ENCODE assay signal across 17 cellular contexts in genomic region chr7:30266686-30267085, GRCh38. TPM values are rescaled to one million over a fixed set of nuclear protein-coding genes. Genes with fewer than 3 reads are reported as not detected.
A peak's percentile ranks its signal among the peaks of the same experiment; 100 is the strongest.
DNase-seq lines count a peak whose midpoint lies in the region; ATAC-seq and TF ChIP-seq lines count a peak whose summit lies in the region.
"Had no signal": no experiment of that assay in that cellular context is flagged by ENCODE, and none has a peak within 500 bp of the region (broad histone marks: within the 10 kb centered on the region; RNA-seq: fewer than 3 reads in every experiment).

No MANE protein-coding gene starts in this region.

- H3K18ac ChIP-seq in mesendoderm (ENCODE audit: low read length): no peak overlapping the region

- H3K9me2 ChIP-seq in GM23338 (ENCODE audit: insufficient read depth): no peaks in the 10 kb centered on the region

- H3K36me3 Mint-ChIP-seq in GM23338 (ENCODE audit: low read depth): no peaks in the 10 kb centered on the region
- H3K36me3 Mint-ChIP-seq: CD8-positive, alpha-beta T cell had no signal

- H3K9me3 Mint-ChIP-seq in GM23338: no peaks in the 10 kb centered on the region
- H3K9me3 Mint-ChIP-seq: CD4-positive, CD25-positive, alpha-beta regulatory T cell; CD8-positive, alpha-beta T cell; H9 had no signal

- no peak overlapping the region for H3K4me2 ChIP-seq in GM23338
- H3K4me2 ChIP-seq in mesendoderm (ENCODE audit: low read length): no peak overlapping the region

- H3K27me3 ChIP-seq in GM23338 (ENCODE audit: insufficient read depth) (no peaks in the 10 kb centered on the region), mesendoderm (ENCODE audit: insufficient read depth, low read length, poor library complexity) (no peaks in the 10 kb centered on the region)

- no peak for ATAC-seq in GM23338
- ATAC-seq in GM21423 (IDR thresholded peaks at IDR 0.05; ENCODE audit: unreplicated experiment): no peak
- ATAC-seq: CD8-positive, alpha-beta T cell; HCT116 had no signal

- H3K79me2 ChIP-seq in GM23338 (replicated peaks; ENCODE audit: insufficient read depth): no peaks in the 10 kb centered on the region
- no peaks in the 10 kb centered on the region for H3K79me2 ChIP-seq in mesendoderm (ENCODE audit: control insufficient read depth, insufficient read depth, low read length)

- TF ChIP-seq CTCF in GM23338 (conservative IDR thresholded peaks at IDR 0.05; ENCODE audit: low read depth in 2 of 2): no peak

- no peak overlapping the region for H3K4me3 Mint-ChIP-seq in GM23338
- H3K4me3 Mint-ChIP-seq: CD4-positive, CD25-positive, alpha-beta regulatory T cell; CD8-positive, alpha-beta T cell; H9 had no signal

- H3K36me3 ChIP-seq in GM23338 (ENCODE audit: insufficient read depth): no peaks in the 10 kb centered on the region
- H3K36me3 ChIP-seq in mesendoderm (ENCODE audit: control insufficient read depth, insufficient read depth, low read length): no peaks in the 10 kb centered on the region

- no peak overlapping the region for H4K8ac ChIP-seq in mesendoderm (ENCODE audit: low read depth, low read length)

- no peak overlapping the region for H2BK5ac ChIP-seq in mesendoderm (ENCODE audit: low read length)

- no peak overlapping the region for H2AK5ac ChIP-seq in mesendoderm (ENCODE audit: low read length)

- H3K4me1 ChIP-seq in GM23338 (ENCODE audit: insufficient read depth) (peaks cover 4% of the 10 kb centered on the region; the same call in 1 of the 2 replicates), mesendoderm (ENCODE audit: control insufficient read depth, low read depth, low read length) (peaks cover 2% of the 10 kb centered on the region)

- DNase-seq in D341Med (ENCODE audit: low spot score): peak; percentile 67
- DNase-seq in GM23338 (ENCODE audit: low spot score): no peak
- peak; percentile 47 for DNase-seq in NCI-H2107 treated with DMSO at 0.1 percent for 48 hours (lab: John Stamatoyannopoulos, UW; ENCODE audit: unreplicated experiment)
- DNase-seq in NCI-H69 (lab: John Stamatoyannopoulos, UW): peak; percentile 36
- DNase-seq in mesendoderm: no peak
- DNase-seq in stimulated activated CD4-positive, alpha-beta T cell treated with anti-CD3 and anti-CD28 coated beads, Interleukin-2, amount 100 ng/mL, for 24 hours: no peak
- DNase-seq in NCI-H146 (lab: John Stamatoyannopoulos, UW): no peak
- DNase-seq: Caco-2; CD4-positive, CD25-positive, alpha-beta regulatory T cell; CD8-positive, alpha-beta T cell; DMS 273 treated with DMSO at 0.1 percent for 48 hours; DND-41; GM23248; H9 had no signal

- no peaks in the 10 kb centered on the region for H4K20me1 ChIP-seq in GM23338 (replicated peaks; ENCODE audit: insufficient read depth)

- H3K23ac ChIP-seq in mesendoderm (ENCODE audit: low read length): no peak overlapping the region

- no peak overlapping the region for H3K4ac ChIP-seq in mesendoderm (ENCODE audit: low read depth, low read length)

- H2AFZ ChIP-seq in GM23338: peak overlapping the region; percentile 59; the same call in 1 of the 2 replicates
- H2AFZ ChIP-seq: GM23248 had no signal

- H3K27me3 Mint-ChIP-seq in GM23338 (ENCODE audit: insufficient read depth, low read depth, poor library complexity): no peaks in the 10 kb centered on the region
- H3K27me3 Mint-ChIP-seq: CD4-positive, CD25-positive, alpha-beta regulatory T cell had no signal

- no peak overlapping the region for H3K4me3 ChIP-seq in GM23338
- no peak overlapping the region for H3K4me3 ChIP-seq in mesendoderm (ENCODE audit: low read length)
- H3K4me3 ChIP-seq: GM23248 had no signal

- H4K5ac ChIP-seq in mesendoderm (ENCODE audit: low read length): no peak overlapping the region

- H3F3A ChIP-seq in GM23338 (replicated peaks; ENCODE audit: low read depth): no peaks in the 10 kb centered on the region

- H3K79me1 ChIP-seq in mesendoderm (ENCODE audit: low read length): no peaks in the 10 kb centered on the region

- H3K27ac ChIP-seq in GM23338 (ENCODE audit: low read depth): no peak overlapping the region
- no peak overlapping the region for H3K27ac ChIP-seq in mesendoderm (ENCODE audit: low read depth, low read length)
- H3K27ac ChIP-seq: C4-2B, GM23248 had no signal

- no peak overlapping the region for H3K9ac ChIP-seq in mesendoderm (ENCODE audit: low read length)
- H3K9ac ChIP-seq: GM23248 had no signal

- H3K56ac ChIP-seq in mesendoderm (ENCODE audit: low read length): no peak overlapping the region

- H2BK15ac ChIP-seq in mesendoderm (replicated peaks; ENCODE audit: low read depth): no peak overlapping the region

- H3K27ac Mint-ChIP-seq in GM23338: no peak overlapping the region
- H3K27ac Mint-ChIP-seq: CD8-positive, alpha-beta T cell; H9 had no signal

- peaks cover 8% of the 10 kb centered on the region; the same call in 2 of the 3 replicates for H3K4me1 Mint-ChIP-seq in GM23338

- no CpG with 5 or more reads among the region's 1 CpG for WGBS in mesendoderm (ENCODE audit: extremely low coverage, insufficient coverage, low lambda C conversion rate)

- no peak overlapping the region for H2BK120ac ChIP-seq in mesendoderm (ENCODE audit: low read depth, low read length)

TF ChIP-seq in GM23338, 12 proteins besides CTCF, POLR2A, EP300 and RAD21 (continues in another document):
- TF ChIP-seq, protein P1, sequence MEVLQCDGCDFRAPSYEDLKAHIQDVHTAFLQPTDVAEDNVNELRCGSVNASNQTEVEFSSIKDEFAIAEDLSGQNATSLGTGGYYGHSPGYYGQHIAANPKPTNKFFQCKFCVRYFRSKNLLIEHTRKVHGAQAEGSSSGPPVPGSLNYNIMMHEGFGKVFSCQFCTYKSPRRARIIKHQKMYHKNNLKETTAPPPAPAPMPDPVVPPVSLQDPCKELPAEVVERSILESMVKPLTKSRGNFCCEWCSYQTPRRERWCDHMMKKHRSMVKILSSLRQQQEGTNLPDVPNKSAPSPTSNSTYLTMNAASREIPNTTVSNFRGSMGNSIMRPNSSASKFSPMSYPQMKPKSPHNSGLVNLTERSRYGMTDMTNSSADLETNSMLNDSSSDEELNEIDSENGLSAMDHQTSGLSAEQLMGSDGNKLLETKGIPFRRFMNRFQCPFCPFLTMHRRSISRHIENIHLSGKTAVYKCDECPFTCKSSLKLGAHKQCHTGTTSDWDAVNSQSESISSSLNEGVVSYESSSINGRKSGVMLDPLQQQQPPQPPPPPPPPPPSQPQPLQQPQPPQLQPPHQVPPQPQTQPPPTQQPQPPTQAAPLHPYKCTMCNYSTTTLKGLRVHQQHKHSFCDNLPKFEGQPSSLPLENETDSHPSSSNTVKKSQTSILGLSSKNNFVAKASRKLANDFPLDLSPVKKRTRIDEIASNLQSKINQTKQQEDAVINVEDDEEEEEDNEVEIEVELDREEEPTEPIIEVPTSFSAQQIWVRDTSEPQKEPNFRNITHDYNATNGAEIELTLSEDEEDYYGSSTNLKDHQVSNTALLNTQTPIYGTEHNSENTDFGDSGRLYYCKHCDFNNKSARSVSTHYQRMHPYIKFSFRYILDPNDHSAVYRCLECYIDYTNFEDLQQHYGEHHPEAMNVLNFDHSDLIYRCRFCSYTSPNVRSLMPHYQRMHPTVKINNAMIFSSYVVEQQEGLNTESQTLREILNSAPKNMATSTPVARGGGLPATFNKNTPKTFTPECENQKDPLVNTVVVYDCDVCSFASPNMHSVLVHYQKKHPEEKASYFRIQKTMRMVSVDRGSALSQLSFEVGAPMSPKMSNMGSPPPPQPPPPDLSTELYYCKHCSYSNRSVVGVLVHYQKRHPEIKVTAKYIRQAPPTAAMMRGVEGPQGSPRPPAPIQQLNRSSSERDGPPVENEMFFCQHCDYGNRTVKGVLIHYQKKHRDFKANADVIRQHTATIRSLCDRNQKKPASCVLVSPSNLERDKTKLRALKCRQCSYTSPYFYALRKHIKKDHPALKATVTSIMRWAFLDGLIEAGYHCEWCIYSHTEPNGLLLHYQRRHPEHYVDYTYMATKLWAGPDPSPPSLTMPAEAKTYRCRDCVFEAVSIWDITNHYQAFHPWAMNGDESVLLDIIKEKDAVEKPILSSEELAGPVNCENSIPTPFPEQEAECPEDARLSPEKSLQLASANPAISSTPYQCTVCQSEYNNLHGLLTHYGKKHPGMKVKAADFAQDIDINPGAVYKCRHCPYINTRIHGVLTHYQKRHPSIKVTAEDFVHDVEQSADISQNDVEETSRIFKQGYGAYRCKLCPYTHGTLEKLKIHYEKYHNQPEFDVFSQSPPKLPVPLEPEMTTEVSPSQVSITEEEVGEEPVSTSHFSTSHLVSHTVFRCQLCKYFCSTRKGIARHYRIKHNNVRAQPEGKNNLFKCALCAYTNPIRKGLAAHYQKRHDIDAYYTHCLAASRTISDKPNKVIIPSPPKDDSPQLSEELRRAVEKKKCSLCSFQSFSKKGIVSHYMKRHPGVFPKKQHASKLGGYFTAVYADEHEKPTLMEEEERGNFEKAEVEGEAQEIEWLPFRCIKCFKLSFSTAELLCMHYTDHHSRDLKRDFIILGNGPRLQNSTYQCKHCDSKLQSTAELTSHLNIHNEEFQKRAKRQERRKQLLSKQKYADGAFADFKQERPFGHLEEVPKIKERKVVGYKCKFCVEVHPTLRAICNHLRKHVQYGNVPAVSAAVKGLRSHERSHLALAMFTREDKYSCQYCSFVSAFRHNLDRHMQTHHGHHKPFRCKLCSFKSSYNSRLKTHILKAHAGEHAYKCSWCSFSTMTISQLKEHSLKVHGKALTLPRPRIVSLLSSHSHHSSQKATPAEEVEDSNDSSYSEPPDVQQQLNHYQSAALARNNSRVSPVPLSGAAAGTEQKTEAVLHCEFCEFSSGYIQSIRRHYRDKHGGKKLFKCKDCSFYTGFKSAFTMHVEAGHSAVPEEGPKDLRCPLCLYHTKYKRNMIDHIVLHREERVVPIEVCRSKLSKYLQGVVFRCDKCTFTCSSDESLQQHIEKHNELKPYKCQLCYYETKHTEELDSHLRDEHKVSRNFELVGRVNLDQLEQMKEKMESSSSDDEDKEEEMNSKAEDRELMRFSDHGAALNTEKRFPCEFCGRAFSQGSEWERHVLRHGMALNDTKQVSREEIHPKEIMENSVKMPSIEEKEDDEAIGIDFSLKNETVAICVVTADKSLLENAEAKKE (CRISPR knock-in tag; IDR thresholded peaks at IDR 0.05): no peak
- TF ChIP-seq NANOG (IDR thresholded peaks at IDR 0.05; ENCODE audit: borderline replicate concordance) (no peak), ZNF331 (CRISPR knock-in tag; IDR thresholded peaks at IDR 0.05; ENCODE audit: low read depth) (no peak), STAT1 (IDR thresholded peaks at IDR 0.05; ENCODE audit: unreplicated experiment) (no peak), POLR2AphosphoS5 (IDR thresholded peaks at IDR 0.05; ENCODE audit: low read depth) (no peak), EZH2phosphoT487 (IDR thresholded peaks at IDR 0.05; ENCODE audit: unreplicated experiment) (no peak), ZNF114 (CRISPR knock-in tag; IDR thresholded peaks at IDR 0.05) (no peak), EZH2 (IDR thresholded peaks at IDR 0.05; ENCODE audit: low read depth, unreplicated experiment) (no peak)

RNA-seq across cellular contexts. Expression of gene ZNRF2, which starts 17.7 kb away (rescaled TPM):
- total RNA-seq in GM23338 (2014; rRNA removed; shearing (Covaris generic)): 27.0 and 34.7 TPM in 2 replicates
- 6.0 TPM in 2 replicates for polyA plus RNA-seq in GM23338 (2016; fragmentation: Nextera tagmentation; extraction: Ambion mirVana)
- 6.0 TPM for polyA plus RNA-seq in mesendoderm (2013, experiment 1 of 2)
- 5.9 TPM for polyA plus RNA-seq in mesendoderm (2013, experiment 2 of 2)

Comparison
In these comparisons a context has a peak if more than half of its experiments do, and no peak if none do; other contexts are left out.
1. DNase-seq: peak in D341Med (single experiment), NCI-H2107 treated with DMSO at 0.1 percent for 48 hours (single experiment) and NCI-H69 (single experiment); none in GM23338 (single experiment), mesendoderm (single experiment), stimulated activated CD4-positive, alpha-beta T cell treated with anti-CD3 and anti-CD28 coated beads, Interleukin-2, amount 100 ng/mL, for 24 hours (0 of 2) and NCI-H146 (single experiment).